Comparison of ENCODE assay signal across 20 cellular contexts in the genomic region with DNA sequence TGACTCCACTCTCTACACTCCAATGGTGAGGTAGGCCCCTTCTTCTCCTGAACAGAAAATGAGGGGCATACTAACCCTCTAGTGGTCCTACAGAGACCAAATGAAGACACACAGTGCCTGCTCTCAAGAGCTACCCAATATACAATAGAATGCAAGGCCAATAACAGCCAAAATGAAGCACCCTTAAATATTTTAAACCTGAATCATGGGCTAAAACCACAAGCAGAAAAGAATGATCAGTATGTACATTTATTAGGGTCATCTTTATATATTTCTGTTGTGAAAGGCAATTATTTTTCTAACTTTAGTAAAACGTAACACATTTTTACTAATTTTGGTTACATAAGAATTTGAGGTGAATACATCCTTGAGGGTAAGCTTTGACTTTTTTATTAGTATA. TPM values are rescaled to one million over a fixed set of nuclear protein-coding genes. Genes with fewer than 3 reads are reported as not detected.
A peak's percentile ranks its signal among the peaks of the same experiment; 100 is the strongest.
DNase-seq lines count a peak whose midpoint lies in the region; ATAC-seq and TF ChIP-seq lines count a peak whose summit lies in the region.
"Had no signal": no experiment of that assay in that cellular context is flagged by ENCODE, and none has a peak within 500 bp of the region (broad histone marks: within the 10 kb centered on the region; RNA-seq: fewer than 3 reads in every experiment).

No MANE protein-coding gene starts in this region.

- no peak overlapping the region for H3K56ac ChIP-seq in mesendoderm (ENCODE audit: low read length)

- no peak overlapping the region for H2BK120ac ChIP-seq in mesendoderm (ENCODE audit: low read depth, low read length)

- no peak overlapping the region for H3K27ac ChIP-seq in RWPE1
- H3K27ac ChIP-seq in mesendoderm (ENCODE audit: low read depth, low read length) = no peak overlapping the region
- H3K27ac ChIP-seq: pancreas, suprapubic skin had no signal

- DNase-seq in EL (peak; percentile 84), RWPE1 (ENCODE audit: low spot score) (peak; percentile 13), epithelial cell of esophagus (ENCODE audit: low read depth) (peak; percentile 7), mesendoderm (no peak), NCI-H2081 treated with DMSO at 0.1 percent for 48 hours (lab: John Stamatoyannopoulos, UW) (no peak), middle frontal gyrus (ENCODE audit: extremely low spot score, low spot score) (no peak), SIG-M5 (lab: John Stamatoyannopoulos, UW) (no peak)
- DNase-seq: activated CD4-positive, alpha-beta memory T cell treated with anti-CD3 and anti-CD28 coated beads for 36 hours; activated T-cell treated with anti-CD3 and anti-CD28 coated beads, Interleukin-2, amount 50 U/mL, for 72 hours; AML-193; cerebellar nuclear complex; GF-D8; kidney; NCI-H69; OCI-M1; pancreas; sigmoid colon; stimulated activated CD4-positive, alpha-beta T cell treated with anti-CD3 and anti-CD28 coated beads, Interleukin-4, amount 100 ng/mL, for 1 hour had no signal

- no peak overlapping the region for H2BK5ac ChIP-seq in mesendoderm (ENCODE audit: low read length)

- H3K79me2 ChIP-seq in mesendoderm (ENCODE audit: control insufficient read depth, insufficient read depth, low read length) = no peaks in the 10 kb centered on the region

- H3K4me1 ChIP-seq in mesendoderm (ENCODE audit: control insufficient read depth, low read depth, low read length) = peaks cover 3% of the 10 kb centered on the region
- H3K4me1 ChIP-seq: pancreas had no signal

- no peak overlapping the region for H4K5ac ChIP-seq in mesendoderm (ENCODE audit: low read length)

- no peaks in the 10 kb centered on the region for H3K79me1 ChIP-seq in mesendoderm (ENCODE audit: low read length)

- H4K8ac ChIP-seq in mesendoderm (ENCODE audit: low read depth, low read length) = no peak overlapping the region

- no peak overlapping the region for H2AK5ac ChIP-seq in mesendoderm (ENCODE audit: low read length)

- no peak overlapping the region for H3K4ac ChIP-seq in mesendoderm (ENCODE audit: low read depth, low read length)

- peak overlapping the region; percentile 92 for H2BK15ac ChIP-seq in mesendoderm (replicated peaks; ENCODE audit: low read depth)

- CTCF ChIA-PET in RWPE1 (lab: Yijun Ruan, JAX) = interaction anchor here (0.5 to 0.6 kb wide), 2 partner anchors 98 to 1120 kb away, joined by 3 to 6 read pairs; no protein-coding TSS in a partner anchor

- POLR2A ChIA-PET in RWPE1 (lab: Yijun Ruan, JAX; ENCODE audit: low non-redundant PET) = no interaction called here

- ATAC-seq in GM19035 (IDR thresholded peaks at IDR 0.05; ENCODE audit: unreplicated experiment) = no peak
- ATAC-seq: activated T-cell treated with anti-CD3 and anti-CD28 coated beads, Interleukin-2, amount 50 U/mL, for 72 hours; pancreas had no signal

- H3K4me3 ChIP-seq in epithelial cell of esophagus (ENCODE audit: low read length) = no peak overlapping the region
- H3K4me3 ChIP-seq in mesendoderm (ENCODE audit: low read length) = no peak overlapping the region
- H3K4me3 ChIP-seq: pancreas, sigmoid colon, suprapubic skin had no signal

- no CpG with 5 or more reads among the region's 1 CpG for WGBS in mesendoderm (ENCODE audit: extremely low coverage, insufficient coverage, low lambda C conversion rate)

- H3K36me3 ChIP-seq in mesendoderm (ENCODE audit: control insufficient read depth, insufficient read depth, low read length) = no peaks in the 10 kb centered on the region
- H3K36me3 ChIP-seq: pancreas, sigmoid colon, suprapubic skin had no signal

- H3K27me3 ChIP-seq in mesendoderm (ENCODE audit: insufficient read depth, low read length, poor library complexity) = no peaks in the 10 kb centered on the region
- H3K27me3 ChIP-seq: pancreas, sigmoid colon, suprapubic skin had no signal

- TF ChIP-seq CTCF in RWPE1 (conservative IDR thresholded peaks at IDR 0.05; ENCODE audit: low read depth) (no peak), epithelial cell of esophagus (IDR thresholded peaks at IDR 0.05; ENCODE audit: insufficient read depth, low read depth, low read length, missing control alignments) (no peak)

- no peak overlapping the region for H3K23ac ChIP-seq in mesendoderm (ENCODE audit: low read length)

- no peak overlapping the region for H3K9ac ChIP-seq in mesendoderm (ENCODE audit: low read length)

- H3K18ac ChIP-seq in mesendoderm (ENCODE audit: low read length) = no peak overlapping the region

- no peak overlapping the region for H3K4me2 ChIP-seq in mesendoderm (ENCODE audit: low read length)

RNA-seq across cellular contexts. Expression of a gene that starts 49.9 kb away (rescaled TPM):
- polyA plus RNA-seq in mesendoderm (2013, experiment 1 of 2) = 83.1 TPM
- 83.6 TPM for polyA plus RNA-seq in mesendoderm (2013, experiment 2 of 2)

Comparison
In these comparisons a context has a peak if more than half of its experiments do, and no peak if none do; other contexts are left out.
1. DNase-seq: peak in EL (single experiment), RWPE1 (single experiment) and epithelial cell of esophagus (single experiment); none in mesendoderm (single experiment), NCI-H2081 treated with DMSO at 0.1 percent for 48 hours (single experiment), middle frontal gyrus (single experiment) and SIG-M5 (single experiment).